In the genomic region with DNA sequence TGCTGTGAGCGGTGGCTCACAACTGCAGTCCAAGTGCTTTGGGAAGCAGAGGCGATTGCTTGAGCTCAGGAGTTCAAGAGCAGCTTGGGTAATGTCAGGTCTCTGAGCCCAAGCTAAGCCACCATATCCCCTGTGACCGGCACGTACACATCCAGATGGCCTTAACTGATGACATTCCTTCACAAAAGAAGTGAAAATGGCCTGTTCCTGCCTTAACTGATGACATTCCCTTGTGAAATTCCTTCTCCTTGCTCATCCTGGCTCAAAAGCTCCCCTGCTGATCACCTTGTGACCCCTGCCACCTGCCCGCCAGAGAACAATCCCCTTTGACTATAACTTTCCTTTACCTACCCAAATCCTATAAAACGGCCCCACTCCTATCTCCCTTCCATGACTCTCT, we compare ENCODE assay signal across 17 cellular contexts. TPM values are rescaled to one million over a fixed set of nuclear protein-coding genes. Genes with fewer than 3 reads are reported as not detected.
DNase-seq lines count a peak whose midpoint lies in the region; ATAC-seq and TF ChIP-seq lines count a peak whose summit lies in the region.
"Had no signal": no experiment of that assay in that cellular context is flagged by ENCODE, and none has a peak within 500 bp of the region (broad histone marks: within the 10 kb centered on the region; RNA-seq: fewer than 3 reads in every experiment).

No MANE protein-coding gene starts in this region.

- H3K27ac Mint-ChIP-seq in activated CD4-positive, alpha-beta T cell treated with anti-CD3 and anti-CD28 coated beads, Interleukin-2, amount 10 ng/mL, durations not matched to agents 24 days and 14 days = peak overlapping the region; percentile 70
- H3K27ac Mint-ChIP-seq in activated naive CD8-positive, alpha-beta T cell treated with anti-CD3 and anti-CD28 coated beads, Interleukin-2, amount 50 U/mL, for 24 hours = peak overlapping the region; percentile 67
- H3K27ac Mint-ChIP-seq in neural crest cell (ENCODE audit: unreplicated experiment) = peak overlapping the region; percentile 57

- peaks cover 59% of the 10 kb centered on the region for H3K4me1 Mint-ChIP-seq in activated CD4-positive, alpha-beta T cell treated with anti-CD3 and anti-CD28 coated beads, Interleukin-2, amount 10 ng/mL, durations not matched to agents 24 days and 14 days
- H3K4me1 Mint-ChIP-seq in activated naive CD8-positive, alpha-beta T cell treated with anti-CD3 and anti-CD28 coated beads, Interleukin-2, amount 50 U/mL, for 24 hours = peaks cover 82% of the 10 kb centered on the region
- H3K4me1 Mint-ChIP-seq in neural crest cell = peaks cover 31% of the 10 kb centered on the region

- H3K36me3 Mint-ChIP-seq in activated CD4-positive, alpha-beta T cell treated with anti-CD3 and anti-CD28 coated beads, Interleukin-2, amount 10 ng/mL, durations not matched to agents 24 days and 14 days (ENCODE audit: low read depth) = peaks cover 74% of the 10 kb centered on the region
- peaks cover 80% of the 10 kb centered on the region for H3K36me3 Mint-ChIP-seq in activated naive CD8-positive, alpha-beta T cell treated with anti-CD3 and anti-CD28 coated beads, Interleukin-2, amount 50 U/mL, for 24 hours (ENCODE audit: low read depth)
- H3K36me3 Mint-ChIP-seq in neural crest cell (ENCODE audit: low read depth) = peaks cover 3% of the 10 kb centered on the region

- intact Hi-C loops in activated CD4-positive, alpha-beta T cell treated with anti-CD3 and anti-CD28 coated beads, Interleukin-2, amount 10 ng/mL, durations not matched to agents 24 days and 14 days (cut with micrococcal nuclease) = loop anchor here (10.0 kb wide), 2 partner anchors 267 to 1713 kb away; partner anchors contain the start of gene HSP90AA1
- intact Hi-C loops in sciatic nerve (cut with DNase I) = no loop called here

- H3K9me3 Mint-ChIP-seq in activated CD4-positive, alpha-beta T cell treated with anti-CD3 and anti-CD28 coated beads, Interleukin-2, amount 10 ng/mL, durations not matched to agents 24 days and 14 days = no peaks in the 10 kb centered on the region
- H3K9me3 Mint-ChIP-seq in activated naive CD8-positive, alpha-beta T cell treated with anti-CD3 and anti-CD28 coated beads, Interleukin-2, amount 50 U/mL, for 24 hours = no peaks in the 10 kb centered on the region
- H3K9me3 Mint-ChIP-seq in neural crest cell = no peaks in the 10 kb centered on the region

- TF ChIP-seq CTCF in neural crest cell (conservative IDR thresholded peaks at IDR 0.05) = no peak

- ATAC-seq in GM18505 (IDR thresholded peaks at IDR 0.05; ENCODE audit: unreplicated experiment) = no peak
- ATAC-seq in activated naive CD8-positive, alpha-beta T cell treated with anti-CD3 and anti-CD28 coated beads, Interleukin-2, amount 50 U/mL, for 24 hours = no peak
- ATAC-seq in sciatic nerve = no peak
- no peak for ATAC-seq in GM21423 (IDR thresholded peaks at IDR 0.05; ENCODE audit: unreplicated experiment)

- peak overlapping the region; percentile 65 for H3K4me3 Mint-ChIP-seq in activated CD4-positive, alpha-beta T cell treated with anti-CD3 and anti-CD28 coated beads, Interleukin-2, amount 10 ng/mL, durations not matched to agents 24 days and 14 days
- peak overlapping the region; percentile 99 for H3K4me3 Mint-ChIP-seq in activated naive CD8-positive, alpha-beta T cell treated with anti-CD3 and anti-CD28 coated beads, Interleukin-2, amount 50 U/mL, for 24 hours
- H3K4me3 Mint-ChIP-seq in neural crest cell = peak overlapping the region; percentile 52

- H3K27me3 Mint-ChIP-seq in activated CD4-positive, alpha-beta T cell treated with anti-CD3 and anti-CD28 coated beads, Interleukin-2, amount 10 ng/mL, durations not matched to agents 24 days and 14 days = no peaks in the 10 kb centered on the region
- H3K27me3 Mint-ChIP-seq in activated naive CD8-positive, alpha-beta T cell treated with anti-CD3 and anti-CD28 coated beads, Interleukin-2, amount 50 U/mL, for 24 hours = no peaks in the 10 kb centered on the region
- H3K27me3 Mint-ChIP-seq in neural crest cell (ENCODE audit: low read depth) = no peaks in the 10 kb centered on the region

- peak; percentile 20 for TF ChIP-seq POLR2A in GM18505 (IDR thresholded peaks at IDR 0.05; ENCODE audit: borderline replicate concordance, extremely low read depth, insufficient read depth, insufficient read length)

- no peak for DNase-seq in activated CD4-positive, alpha-beta T cell treated with anti-CD3 and anti-CD28 coated beads, Interleukin-2, amount 10 ng/mL, durations not matched to agents 24 days and 14 days
- DNase-seq in activated CD4-positive, alpha-beta T cell treated with anti-CD3 and anti-CD28 coated beads, Interleukin-2, amount 50 U/mL, for 48 hours = no peak
- no peak for DNase-seq in activated naive CD8-positive, alpha-beta T cell treated with anti-CD3 and anti-CD28 coated beads, Interleukin-2, amount 50 U/mL, for 24 hours
- DNase-seq in neural crest cell (ENCODE audit: low read depth, low spot score) (no peak), sciatic nerve (ENCODE audit: low spot score) (no peak), NCI-H1092 (lab: John Stamatoyannopoulos, UW) (no peak)
- DNase-seq: HCEC 1CT, KG1, NCI-H1417 treated with DMSO at 0.1 percent for 48 hours, SIG-M5, T1000, testis had no signal

RNA-seq across cellular contexts. Expression of gene WDR25, which starts 4.5 kb away (rescaled TPM):
- 7.2 and 7.3 TPM in 2 replicates for total RNA-seq in activated CD4-positive, alpha-beta T cell treated with anti-CD3 and anti-CD28 coated beads, Interleukin-2, amount 10 ng/mL, durations not matched to agents 24 days and 14 days
- total RNA-seq in neural crest cell (7.6 and 9.8 TPM in 2 replicates), sciatic nerve (8.3 TPM)

RNA-seq across cellular contexts. Expression of gene SLC25A47, which starts 48.6 kb away (rescaled TPM):
- total RNA-seq in activated CD4-positive, alpha-beta T cell treated with anti-CD3 and anti-CD28 coated beads, Interleukin-2, amount 10 ng/mL, durations not matched to agents 24 days and 14 days = not detected in 2 replicates
- total RNA-seq in neural crest cell (not detected in 2 replicates), sciatic nerve (not detected)
- total RNA-seq: cerebellum, Daoy, pulmonary artery endothelial cell had no signal
